ENCODE assay signal across 22 cellular contexts in the genomic region with DNA sequence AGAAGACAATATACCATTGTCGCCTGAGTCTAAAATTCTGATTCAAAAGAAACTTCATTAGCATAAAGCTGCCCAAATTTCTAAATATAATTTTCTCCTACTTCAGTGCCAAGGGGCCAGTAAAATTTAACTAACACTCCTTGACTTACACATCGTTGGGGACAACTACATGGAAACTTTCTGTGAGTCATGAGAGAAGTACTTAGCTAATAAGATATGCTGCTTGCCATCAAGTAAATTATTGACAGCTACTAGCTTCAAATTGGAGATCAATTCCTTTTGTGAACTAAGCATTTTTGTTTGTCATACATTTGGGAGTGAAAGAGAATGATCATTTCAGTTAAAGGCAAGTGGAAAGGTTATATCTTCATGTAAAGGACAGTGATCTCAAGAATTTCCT.
"Had no signal": no experiment of that assay in that cellular context is flagged by ENCODE, and none has a peak within 500 bp of the region (broad histone marks: within the 10 kb centered on the region; RNA-seq: fewer than 3 reads in every experiment).

No MANE protein-coding gene starts in this region.

- H3K79me2 ChIP-seq: hepatocyte, parathyroid adenoma had no signal

- H3K27ac ChIP-seq: hepatocyte, left ventricle myocardium inferior, parathyroid adenoma, psoas muscle, right atrium auricular region, right lobe of liver, stomach, testis, thyroid gland, transverse colon, upper lobe of left lung, vagina had no signal

- H3K4me2 ChIP-seq: hepatocyte, smooth muscle cell had no signal

- H2AFZ ChIP-seq: hepatocyte, parathyroid adenoma had no signal

- H3K4me1 ChIP-seq: left ventricle myocardium inferior, parathyroid adenoma, psoas muscle, right atrium auricular region, right lobe of liver, stomach, testis, thyroid gland, transverse colon, upper lobe of left lung, vagina had no signal

- DNase-seq: islet precursor cell; left ventricle myocardium inferior; naive thymus-derived CD8-positive, alpha-beta T cell; nucleus accumbens; psoas muscle; right lobe of liver; stimulated activated CD4-positive, alpha-beta T cell treated with anti-CD3 and anti-CD28 coated beads, Interleukin-15, amount 100 ng/mL, for 24 hours; stimulated activated CD4-positive, alpha-beta T cell treated with anti-CD3 and anti-CD28 coated beads, Interleukin-2, amount 100 ng/mL, for 24 hours; stimulated activated CD4-positive, alpha-beta T cell treated with anti-CD3 and anti-CD28 coated beads, Interleukin-4, amount 100 ng/mL, for 1 hour; stimulated activated naive B cell treated with anti-CD40 and anti-IgM and Interleukin-4, amounts not matched to agents 10 μg/mL and 1 μg/mL and 100 μg/mL, for 72 hours; stimulated activated naive CD8-positive, alpha-beta T cell treated with anti-CD3 and anti-CD28 coated beads, Interleukin-15, Interleukin-2, amounts not matched to agents 100 U/mL and 50 U/mL, for 24 hours; stomach; testis; thyroid gland; transverse colon; upper lobe of left lung had no signal

- H3K9me3 ChIP-seq: left ventricle myocardium inferior, psoas muscle, right atrium auricular region, right lobe of liver, stomach, testis, thyroid gland, transverse colon, upper lobe of left lung, vagina had no signal

- H3K9ac ChIP-seq: parathyroid adenoma had no signal

- H3K4me3 ChIP-seq: hepatocyte, left ventricle myocardium inferior, lung, psoas muscle, right atrium auricular region, right lobe of liver, smooth muscle cell, stomach, testis, thyroid gland, transverse colon, upper lobe of left lung, vagina had no signal

- ATAC-seq: naive thymus-derived CD8-positive, alpha-beta T cell; psoas muscle; right lobe of liver; stimulated activated naive B cell treated with anti-CD40 and anti-IgM and Interleukin-4, amounts not matched to agents 10 μg/mL and 1 μg/mL and 100 μg/mL, for 72 hours; stimulated activated naive CD8-positive, alpha-beta T cell treated with anti-CD3 and anti-CD28 coated beads, Interleukin-15, Interleukin-2, amounts not matched to agents 100 U/mL and 50 U/mL, for 24 hours had no signal

- H3K36me3 ChIP-seq: left ventricle myocardium inferior, right atrium auricular region, right lobe of liver, stomach, thyroid gland, transverse colon, upper lobe of left lung, vagina had no signal

- H3K27me3 ChIP-seq: hepatocyte, right atrium auricular region, right lobe of liver, stomach, testis, thyroid gland, transverse colon, upper lobe of left lung, vagina had no signal
